Comparison of ENCODE assay signal across 9 cellular contexts in genomic region chr17:44110823-44111633, GRCh38. TPM values are rescaled to one million over a fixed set of nuclear protein-coding genes. Genes with fewer than 3 reads are reported as not detected.
A peak's percentile ranks its signal among the peaks of the same experiment; 100 is the strongest.
DNase-seq lines count a peak whose midpoint lies in the region; ATAC-seq lines count a peak whose summit lies in the region.
"Had no signal": no experiment of that assay in that cellular context is flagged by ENCODE, and none has a peak within 500 bp of the region (broad histone marks: within the 10 kb centered on the region; RNA-seq: fewer than 3 reads in every experiment).

No MANE protein-coding gene starts in this region.

- H2BK5ac ChIP-seq in mesenchymal stem cell (ENCODE audit: low read depth, low read length, poor library complexity, severe bottlenecking): no peak overlapping the region

- H3K27ac Mint-ChIP-seq in activated CD4-positive, alpha-beta memory T cell treated with anti-CD3 and anti-CD28 coated beads for 36 hours: no peak overlapping the region

- H3K18ac ChIP-seq in mesenchymal stem cell (ENCODE audit: low read depth in 1 of 2, low read length in 2 of 2): peak overlapping the region; percentile 90 to 91

- peaks cover 46% of the 10 kb centered on the region for H3K4me1 ChIP-seq in mesenchymal stem cell (ENCODE audit: control insufficient read depth, insufficient read depth, low read depth, low read length)

- H3K9ac ChIP-seq in mesenchymal stem cell (ENCODE audit: low read length): peak overlapping the region; percentile 80

- peaks cover 15% of the 10 kb centered on the region for H3K4me1 Mint-ChIP-seq in activated CD4-positive, alpha-beta memory T cell treated with anti-CD3 and anti-CD28 coated beads for 36 hours (ENCODE audit: low read depth)

- no peak overlapping the region for H3K4me3 Mint-ChIP-seq in activated CD4-positive, alpha-beta memory T cell treated with anti-CD3 and anti-CD28 coated beads for 36 hours

- H3K9me3 ChIP-seq in mesenchymal stem cell (ENCODE audit: control insufficient read depth, low read length): no peaks in the 10 kb centered on the region

- ATAC-seq in HG03175 (IDR thresholded peaks at IDR 0.05; ENCODE audit: unreplicated experiment) (peak; percentile 63), HG02885 (IDR thresholded peaks at IDR 0.05; ENCODE audit: poor library complexity, unreplicated experiment) (no peak)

- H2BK12ac ChIP-seq in mesenchymal stem cell (ENCODE audit: low read length in 2 of 2): peak overlapping the region; percentile 87 to 96

- peak overlapping the region; percentile 18 for H3K4me2 ChIP-seq in mesenchymal stem cell (ENCODE audit: low read length, poor library complexity, severe bottlenecking)

- no peak overlapping the region for H2AFZ ChIP-seq in mesenchymal stem cell (ENCODE audit: low read depth, low read length)

- H3K79me1 ChIP-seq in mesenchymal stem cell (replicated peaks; ENCODE audit: low read length, poor library complexity, severe bottlenecking): peaks cover 25% of the 10 kb centered on the region

- no peaks in the 10 kb centered on the region for H3K9me3 Mint-ChIP-seq in activated CD4-positive, alpha-beta memory T cell treated with anti-CD3 and anti-CD28 coated beads for 36 hours

- DNase-seq in GDM1 (lab: John Stamatoyannopoulos, UW): peak; percentile 82
- peak; percentile 93 for DNase-seq in NCI-H510A (lab: John Stamatoyannopoulos, UW)
- peak; percentile 64 for DNase-seq in activated CD4-positive, alpha-beta memory T cell treated with anti-CD3 and anti-CD28 coated beads for 36 hours
- peak; percentile 48 for DNase-seq in effector CD8-positive, alpha-beta T cell (lab: John Stamatoyannopoulos, UW)
- peak; percentile 93 for DNase-seq in mesenchymal stem cell
- peak; percentile 36 for DNase-seq in stimulated activated CD8-positive, alpha-beta memory T cell treated with anti-CD3 and anti-CD28 coated beads, Interleukin-12 subunit alpha, Interleukin-12 subunit beta, amount 100 ng/mL, for 24 hours (ENCODE audit: extremely low read depth)

- peak overlapping the region; percentile 3 to 71 for H3K4ac ChIP-seq in mesenchymal stem cell (ENCODE audit: low read depth in 1 of 2, low read length in 2 of 2)

- peak overlapping the region in 1 of 2 experiments; percentile 84 for H3K23ac ChIP-seq in mesenchymal stem cell (ENCODE audit: low read length in 2 of 2)

- 4% methylated on average over 25 of the region's 28 CpGs for WGBS in mesenchymal stem cell

- intact Hi-C loops in activated CD4-positive, alpha-beta memory T cell treated with anti-CD3 and anti-CD28 coated beads for 36 hours (cut with micrococcal nuclease): no loop called here

- peak overlapping the region; percentile 0 for H3K27ac ChIP-seq in mesenchymal stem cell (ENCODE audit: low read length, poor library complexity, severe bottlenecking)

- H3K27me3 ChIP-seq in mesenchymal stem cell (ENCODE audit: control insufficient read depth in 1 of 2, insufficient read depth in 1 of 2, low read length in 2 of 2): no peaks in the 10 kb centered on the region

- H3K4me3 ChIP-seq in mesenchymal stem cell (ENCODE audit: insufficient read depth in 1 of 2, low read depth in 1 of 2, low read length in 2 of 2): peak overlapping the region in 1 of 2 experiments; percentile 80

- H3K36me3 Mint-ChIP-seq in activated CD4-positive, alpha-beta memory T cell treated with anti-CD3 and anti-CD28 coated beads for 36 hours: no peaks in the 10 kb centered on the region

- H4K8ac ChIP-seq in mesenchymal stem cell (ENCODE audit: low read length): peak overlapping the region; percentile 71

- H3K27me3 Mint-ChIP-seq in activated CD4-positive, alpha-beta memory T cell treated with anti-CD3 and anti-CD28 coated beads for 36 hours: no peaks in the 10 kb centered on the region

- H4K91ac ChIP-seq in mesenchymal stem cell (ENCODE audit: low read length): peak overlapping the region; percentile 81

- CTCF ChIA-PET in activated CD4-positive, alpha-beta memory T cell treated with anti-CD3 and anti-CD28 coated beads for 36 hours (lab: Charles Lee): interaction anchor here (1.1 kb wide), 2 partner anchors 27 to 40 kb away, joined by 3 to 4 read pairs; no protein-coding TSS in a partner anchor

- H2BK120ac ChIP-seq in mesenchymal stem cell (ENCODE audit: low read depth, low read length): peak overlapping the region; percentile 64

- POLR2A ChIA-PET in activated CD4-positive, alpha-beta memory T cell treated with anti-CD3 and anti-CD28 coated beads for 36 hours (lab: Charles Lee): interaction anchor here (0.9 kb wide), 1 partner anchor 11 kb away, joined by 3 read pairs; no protein-coding TSS in a partner anchor

- H3K36me3 ChIP-seq in mesenchymal stem cell (ENCODE audit: control insufficient read depth in 1 of 2, insufficient read depth in 2 of 2, low read depth in 1 of 2, low read length in 2 of 2): peaks cover 12 to 27% of the 10 kb centered on the region in 2 experiments

- peak overlapping the region in 1 of 2 experiments; percentile 76 for H3K14ac ChIP-seq in mesenchymal stem cell (ENCODE audit: low read length in 2 of 2)

- peak overlapping the region; percentile 67 for H2AK5ac ChIP-seq in mesenchymal stem cell (ENCODE audit: low read length, severe bottlenecking)

- peak overlapping the region; percentile 93 for H2BK15ac ChIP-seq in mesenchymal stem cell (ENCODE audit: low read depth, poor library complexity, severe bottlenecking)

RNA-seq across cellular contexts. Expression of gene HDAC5, which starts 12.4 kb away (rescaled TPM):
- 10 to 100 TPM; 18.0 to 19.0 TPM for total RNA-seq in activated CD4-positive, alpha-beta memory T cell treated with anti-CD3 and anti-CD28 coated beads for 36 hours
- polyA plus RNA-seq in mesenchymal stem cell (2013, experiment 1 of 2): 36.0 TPM
- polyA plus RNA-seq in mesenchymal stem cell (2013, experiment 2 of 2): 34.6 TPM

RNA-seq across cellular contexts. Expression of gene HROB, which starts 30.7 kb away (rescaled TPM):
- total RNA-seq in activated CD4-positive, alpha-beta memory T cell treated with anti-CD3 and anti-CD28 coated beads for 36 hours: 10 to 100 TPM; 17.9 to 19.8 TPM
- polyA plus RNA-seq in mesenchymal stem cell (2013, experiment 1 of 2): 1.6 TPM
- polyA plus RNA-seq in mesenchymal stem cell (2013, experiment 2 of 2): 1.6 TPM

RNA-seq across cellular contexts. Expression of gene G6PC3, which starts 40.5 kb away (rescaled TPM):
- total RNA-seq in activated CD4-positive, alpha-beta memory T cell treated with anti-CD3 and anti-CD28 coated beads for 36 hours: 10 to 100 TPM; 20.7 to 21.9 TPM
- 158 TPM for polyA plus RNA-seq in mesenchymal stem cell (2013, experiment 1 of 2)
- 165 TPM for polyA plus RNA-seq in mesenchymal stem cell (2013, experiment 2 of 2)

RNA-seq across cellular contexts. Expression of gene LSM12, which starts 44.6 kb away (rescaled TPM):
- 10 to 100 TPM; 76.8 to 81.8 TPM for total RNA-seq in activated CD4-positive, alpha-beta memory T cell treated with anti-CD3 and anti-CD28 coated beads for 36 hours
- 74.2 TPM for polyA plus RNA-seq in mesenchymal stem cell (2013, experiment 1 of 2)
- 73.4 TPM for polyA plus RNA-seq in mesenchymal stem cell (2013, experiment 2 of 2)

RNA-seq across cellular contexts. Expression of gene ASB16, which starts 59.5 kb away (rescaled TPM):
- under 1 TPM in 1 of 2 experiments, not detected in 1; 0.19 TPM for total RNA-seq in activated CD4-positive, alpha-beta memory T cell treated with anti-CD3 and anti-CD28 coated beads for 36 hours
- 0.07 TPM for polyA plus RNA-seq in mesenchymal stem cell (2013, experiment 1 of 2)
- polyA plus RNA-seq in mesenchymal stem cell (2013, experiment 2 of 2): 0.05 TPM
- total RNA-seq: kidney epithelial cell had no signal

Comparison
In these comparisons a context has a peak if more than half of its experiments do, and no peak if none do; other contexts are left out.
1. DNase-seq: peak in every context shown above with its lines; median percentile 93 in NCI-H510A; 93 in mesenchymal stem cell; 82 in GDM1; 64 in activated CD4-positive, alpha-beta memory T cell treated with anti-CD3 and anti-CD28 coated beads for 36 hours; 48 in effector CD8-positive, alpha-beta T cell; 36 in stimulated activated CD8-positive, alpha-beta memory T cell treated with anti-CD3 and anti-CD28 coated beads, Interleukin-12 subunit alpha, Interleukin-12 subunit beta, amount 100 ng/mL, for 24 hours.